ENCODE assay signal across 21 cellular contexts in genomic region chr5:169002941-169003555, GRCh38.
DNase-seq lines count a peak whose midpoint lies in the region; ATAC-seq, FAIRE-seq and TF ChIP-seq lines count a peak whose summit lies in the region.
"Had no signal": no experiment of that assay in that cellular context is flagged by ENCODE, and none has a peak within 500 bp of the region (broad histone marks: within the 10 kb centered on the region; RNA-seq: fewer than 3 reads in every experiment).

No MANE protein-coding gene starts in this region.

- H3K4me1 ChIP-seq in SK-N-SH (ENCODE audit: control insufficient read depth in 1 of 2, insufficient read depth in 2 of 2, low read depth in 1 of 2, low read length in 1 of 2) (peaks cover 23 to 50% of the 10 kb centered on the region in 2 experiments), H1 (replicated peaks in 1 of 4; ENCODE audit: control insufficient read depth in 3 of 4, insufficient read depth in 4 of 4, low read length in 3 of 4) (peaks cover 3 to 13% (median 10%) of the 10 kb centered on the region in 4 experiments; a peak in 5 of 7 replicates), smooth muscle cell (ENCODE audit: low read depth) (peaks cover 13% of the 10 kb centered on the region), uterus (no peaks in the 10 kb centered on the region)
- H3K4me1 ChIP-seq: BLaER1 treated with 17β-estradiol and CSF1 and Interleukin-3, amounts not matched to agents 10 nM and 100 nM had no signal

- ATAC-seq in SK-N-SH treated with all-trans-retinoic acid at 6 μM for 48 hours = no peak
- ATAC-seq in HG03565 (IDR thresholded peaks at IDR 0.05; ENCODE audit: unreplicated experiment) = no peak
- ATAC-seq: Panc1 had no signal

- H3K4me3 ChIP-seq in SK-N-SH (ENCODE audit: low read depth in 2 of 2, low read length in 1 of 2) = no peak overlapping the region
- H3K4me3 ChIP-seq in H1 (ENCODE audit: extremely low read depth in 1 of 4, insufficient read depth in 2 of 4, low read depth in 3 of 4, low read length in 4 of 4) = no peak overlapping the region
- H3K4me3 ChIP-seq in smooth muscle cell = no peak overlapping the region
- no peak overlapping the region for H3K4me3 ChIP-seq in uterus
- H3K4me3 ChIP-seq: BLaER1 treated with 17β-estradiol and CSF1 and Interleukin-3, amounts not matched to agents 10 nM and 100 nM had no signal

- H3K27me3 ChIP-seq in SK-N-SH (ENCODE audit: insufficient read depth) = no peaks in the 10 kb centered on the region
- no peaks in the 10 kb centered on the region for H3K27me3 ChIP-seq in H1 (replicated peaks in 1 of 4; ENCODE audit: control insufficient read depth in 3 of 4, extremely low read depth in 1 of 4, insufficient read depth in 3 of 4, low read length in 3 of 4)
- no peaks in the 10 kb centered on the region for H3K27me3 ChIP-seq in smooth muscle cell (ENCODE audit: low read depth)
- no peaks in the 10 kb centered on the region for H3K27me3 ChIP-seq in uterus
- H3K27me3 ChIP-seq: BLaER1 treated with 17β-estradiol and CSF1 and Interleukin-3, amounts not matched to agents 10 nM and 100 nM had no signal

- no peak overlapping the region for H2BK120ac ChIP-seq in H1 (replicated peaks; ENCODE audit: low read depth, low read length)

- H4K20me1 ChIP-seq in SK-N-SH (ENCODE audit: insufficient read depth) = no peaks in the 10 kb centered on the region
- H4K20me1 ChIP-seq in H1 (replicated peaks in 1 of 2; ENCODE audit: control insufficient read depth in 1 of 2, insufficient read depth in 2 of 2, low read length in 2 of 2) = no peaks in the 10 kb centered on the region
- H4K20me1 ChIP-seq in smooth muscle cell (ENCODE audit: low read depth) = peaks cover 3% of the 10 kb centered on the region

- no peak overlapping the region; the same call in 1 of the 2 replicates for H2BK12ac ChIP-seq in H1 (ENCODE audit: low read depth, low read length)

- no peak overlapping the region for H4K91ac ChIP-seq in H1 (replicated peaks; ENCODE audit: insufficient read length, low read length)

- H3F3A ChIP-seq in SK-N-SH (replicated peaks; ENCODE audit: insufficient read depth) (peaks cover 7% of the 10 kb centered on the region), smooth muscle cell (ENCODE audit: low read depth) (peaks cover 6% of the 10 kb centered on the region)

- H2AFZ ChIP-seq in SK-N-SH (ENCODE audit: low read depth) = no peak overlapping the region
- no peak overlapping the region for H2AFZ ChIP-seq in H1 (ENCODE audit: low read length)
- no peak overlapping the region for H2AFZ ChIP-seq in smooth muscle cell (ENCODE audit: low read depth)

- H3K23me2 ChIP-seq in H1 (ENCODE audit: low read depth, low read length) = no peaks in the 10 kb centered on the region; the same call in 1 of the 2 replicates

- FAIRE-seq in H1 (lab: Jason Lieb, UNC) = no peak
- FAIRE-seq: GM12891 had no signal

- TF ChIP-seq EP300 in SK-N-SH (IDR thresholded peaks at IDR 0.05; ENCODE audit: borderline replicate concordance in 1 of 2, low read depth in 1 of 2, low read length in 1 of 2) (no peak), H1 (IDR thresholded peaks at IDR 0.05; ENCODE audit: borderline replicate concordance in 1 of 2, low read depth in 2 of 2, low read length in 2 of 2) (no peak)

- H2AK5ac ChIP-seq in H1 (ENCODE audit: low read depth, low read length) = no peak overlapping the region

- no peak overlapping the region for H4K8ac ChIP-seq in H1 (ENCODE audit: extremely low read depth, insufficient read depth, low read length)

- no peaks in the 10 kb centered on the region for H3K79me1 ChIP-seq in H1 (ENCODE audit: low read depth, low read length)

- WGBS in SK-N-SH (ENCODE audit: low lambda C conversion rate) = 90% methylated on average over 6 of the region's 6 CpGs
- 56% methylated on average over 6 of the region's 6 CpGs; no CpG with 5 or more reads in 1 of the 2 experiments for WGBS in H1 (ENCODE audit: extremely low coverage in 1 of 2, insufficient coverage in 1 of 2, insufficient read length in 1 of 2, insufficient replicate concordance in 2 of 2, low coverage in 1 of 2, low lambda C conversion rate in 2 of 2, missing lambda C conversion rate in 1 of 2), 2 experiments
- 90% methylated on average over 6 of the region's 6 CpGs for WGBS in smooth muscle cell (ENCODE audit: low lambda C conversion rate)

- TF ChIP-seq CTCF in SK-N-SH (IDR thresholded peaks at IDR 0.05) (no peak), H1 (IDR thresholded peaks at IDR 0.05; ENCODE audit: control extremely low read depth in 1 of 3, insufficient read depth in 1 of 3, low read depth in 1 of 3, low read length in 3 of 3) (no peak), smooth muscle cell (IDR thresholded peaks at IDR 0.05; ENCODE audit: borderline replicate concordance, insufficient read depth, poor library complexity, severe bottlenecking) (no peak), uterus (IDR thresholded peaks at IDR 0.05) (no peak)

- DNase-seq in SK-N-SH (no peak), H1 (ENCODE audit: low read depth in 1 of 2, low spot score in 2 of 2) (no peak), smooth muscle cell (lab: John Stamatoyannopoulos, UW; ENCODE audit: unreplicated experiment) (no peak), RKO (ENCODE audit: low spot score) (no peak), uterus (no peak)
- DNase-seq: 8988T; CD4-positive, alpha-beta memory T cell; DND-41; HCEC 1CT; Karpas-422; NCI-H1417; NCI-H187 treated with DMSO at 0.1 percent for 48 hours; NCI-H2107; NCI-H2227 treated with DMSO at 0.1 percent for 48 hours; NCI-H510A; NCI-H748 treated with DMSO at 0.1 percent for 48 hours had no signal

- H3K9ac ChIP-seq in SK-N-SH (no peak overlapping the region), H1 (replicated peaks in 1 of 4; ENCODE audit: extremely low read depth in 1 of 4, low read depth in 3 of 4, low read length in 3 of 4) (no peak overlapping the region), smooth muscle cell (ENCODE audit: low read depth) (no peak overlapping the region)
- H3K9ac ChIP-seq: BLaER1 treated with 17β-estradiol and CSF1 and Interleukin-3, amounts not matched to agents 10 nM and 100 nM had no signal

- H3K4ac ChIP-seq in H1 (replicated peaks; ENCODE audit: insufficient read length, low read depth, low read length) = peak overlapping the region; percentile 74

- H3K79me2 ChIP-seq in SK-N-SH (ENCODE audit: insufficient read depth) = no peaks in the 10 kb centered on the region
- H3K79me2 ChIP-seq in H1 (ENCODE audit: control insufficient read depth in 1 of 2, insufficient read depth in 2 of 2, low read length in 2 of 2) = no peaks in the 10 kb centered on the region
- H3K79me2 ChIP-seq in smooth muscle cell (ENCODE audit: low read depth) = no peaks in the 10 kb centered on the region

- H3K27ac ChIP-seq in SK-N-SH (ENCODE audit: low read depth in 2 of 2, low read length in 1 of 2) = peak overlapping the region; percentile 86 to 98; a peak in 3 of 4 replicates
- no peak overlapping the region for H3K27ac ChIP-seq in H1 (ENCODE audit: low read depth, low read length)
- H3K27ac ChIP-seq in smooth muscle cell (ENCODE audit: low read depth) = peak overlapping the region; percentile 25
- peak overlapping the region in 1 of 2 donors; percentile 54 for H3K27ac ChIP-seq in uterus
- H3K27ac ChIP-seq: BLaER1 treated with 17β-estradiol and CSF1 and Interleukin-3, amounts not matched to agents 10 nM and 100 nM had no signal

- H2BK15ac ChIP-seq in H1 (ENCODE audit: low read length) = no peak overlapping the region

- H3K9me3 ChIP-seq in SK-N-SH (no peaks in the 10 kb centered on the region), H1 (ENCODE audit: insufficient read depth in 2 of 2, low read depth in 1 of 2, low read length in 1 of 2) (no peaks in the 10 kb centered on the region), smooth muscle cell (replicated peaks; ENCODE audit: low read depth) (no peaks in the 10 kb centered on the region), uterus (no peaks in the 10 kb centered on the region)
- H3K9me3 ChIP-seq: BLaER1 treated with 17β-estradiol and CSF1 and Interleukin-3, amounts not matched to agents 10 nM and 100 nM had no signal

- H3K9me2 ChIP-seq in SK-N-SH = no peaks in the 10 kb centered on the region

- no peak overlapping the region for H3K18ac ChIP-seq in H1 (ENCODE audit: extremely low read depth, low read length)

- no peak for TF ChIP-seq POLR2A in H1 (IDR thresholded peaks at IDR 0.05; ENCODE audit: control extremely low read depth in 1 of 2, low read depth in 2 of 2, low read length in 2 of 2)
- TF ChIP-seq POLR2A in uterus (IDR thresholded peaks at IDR 0.05) = no peak

- no peak overlapping the region for H3K56ac ChIP-seq in H1 (replicated peaks; ENCODE audit: insufficient read length, low read depth, low read length)

- H3K36me3 ChIP-seq in SK-N-SH (replicated peaks in 1 of 2; ENCODE audit: control insufficient read depth in 1 of 2, insufficient read depth in 2 of 2, low read length in 1 of 2) (no peaks in the 10 kb centered on the region), H1 (ENCODE audit: control insufficient read depth in 2 of 4, insufficient read depth in 4 of 4, low read length in 3 of 4) (no peaks in the 10 kb centered on the region), smooth muscle cell (ENCODE audit: low read depth) (no peaks in the 10 kb centered on the region), uterus (no peaks in the 10 kb centered on the region)
- H3K36me3 ChIP-seq: BLaER1 treated with 17β-estradiol and CSF1 and Interleukin-3, amounts not matched to agents 10 nM and 100 nM had no signal

- TF ChIP-seq RAD21 in SK-N-SH (IDR thresholded peaks at IDR 0.05; ENCODE audit: low read length) (no peak), H1 (IDR thresholded peaks at IDR 0.05 in 1 of 2, conservative IDR thresholded peaks at IDR 0.05 in 1 of 2; ENCODE audit: low read depth in 2 of 2, low read length in 2 of 2) (no peak)

- H2BK5ac ChIP-seq in H1 (ENCODE audit: low read depth, low read length) = no peak overlapping the region

- CTCF ChIA-PET in SK-N-SH (lab: Yijun Ruan, JAX) (interaction anchor here (0.6 to 3.9 kb wide), 16 partner anchors 9 to 565 kb away, joined by 3 to 26 read pairs (median 7); partner anchors contain the start of gene SLIT3), H1 (lab: Charles Lee; ENCODE audit: partially characterized antibody) (interaction anchor here (0.7 to 3.9 kb wide), 13 partner anchors 11 to 443 kb away, joined by 3 to 29 read pairs (median 3); partner anchors contain the start of gene SLIT3)

- H4K5ac ChIP-seq in H1 (ENCODE audit: insufficient read length, low read depth, low read length) = no peak overlapping the region

- intact Hi-C loops in uterus (cut with DNase I; ENCODE audit: low total_unique reads) = no loop called here

- no peak overlapping the region for H2BK20ac ChIP-seq in H1 (ENCODE audit: low read length)

- H3K23ac ChIP-seq in H1 (ENCODE audit: insufficient read length) = no peak overlapping the region

- POLR2A ChIA-PET in SK-N-SH (lab: Yijun Ruan, JAX) = interaction anchor here (1.3 to 1.7 kb wide), 2 partner anchors 97 to 146 kb away, joined by 4 read pairs; no protein-coding TSS in a partner anchor
- POLR2A ChIA-PET in H1 (lab: Charles Lee; ENCODE audit: partially characterized antibody) = no interaction called here

- H3K4me2 ChIP-seq in SK-N-SH (peak overlapping the region; percentile 50; the same call in 1 of the 2 replicates), H1 (ENCODE audit: insufficient read depth in 1 of 2, low read depth in 2 of 2, low read length in 2 of 2) (peak overlapping the region; percentile 24 to 30; a peak in 2 of 4 replicates), smooth muscle cell (no peak overlapping the region)
- H3K4me2 ChIP-seq: BLaER1 treated with 17β-estradiol and CSF1 and Interleukin-3, amounts not matched to agents 10 nM and 100 nM had no signal

- no peak overlapping the region for H3K14ac ChIP-seq in H1 (ENCODE audit: insufficient read length)
